In the genomic region with DNA sequence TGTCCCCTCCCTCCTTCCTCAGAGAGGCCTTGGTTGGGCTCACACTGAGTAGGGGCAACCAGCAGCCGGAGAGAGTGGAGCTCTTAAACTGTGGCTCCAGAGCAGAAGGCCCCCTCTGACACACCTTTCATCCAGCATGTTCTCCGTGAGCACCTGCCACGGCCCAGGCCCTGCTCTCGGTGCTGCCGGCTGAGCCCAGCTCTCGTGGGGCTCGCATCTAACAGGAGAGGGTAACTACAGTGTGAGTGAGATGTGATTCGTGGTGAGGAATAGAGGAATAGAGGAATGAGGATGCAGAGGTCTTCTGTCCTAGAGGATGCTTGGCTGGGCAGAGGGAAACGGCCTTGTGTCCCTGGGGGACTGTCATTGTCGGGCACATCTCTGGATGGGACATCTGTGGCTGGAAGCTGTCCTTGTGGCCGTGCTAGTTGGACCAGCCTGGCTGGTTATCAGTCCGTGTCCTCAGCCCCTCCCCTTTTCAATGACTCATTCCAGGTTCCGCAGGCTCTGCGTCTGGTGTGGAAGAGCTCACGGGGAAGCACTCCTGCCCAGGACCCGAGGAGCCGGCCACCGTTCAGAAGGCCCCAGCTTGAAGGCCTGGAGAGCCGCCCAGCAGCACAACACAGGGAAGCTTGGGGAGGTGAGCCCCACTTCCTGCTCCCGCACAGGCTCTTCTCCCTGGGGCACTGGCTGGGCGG, we compare ENCODE assay signal across 11 cellular contexts. TPM values are rescaled to one million over a fixed set of nuclear protein-coding genes. Genes with fewer than 3 reads are reported as not detected.
A peak's percentile ranks its signal among the peaks of the same experiment; 100 is the strongest.
DNase-seq lines count a peak whose midpoint lies in the region; ATAC-seq and TF ChIP-seq lines count a peak whose summit lies in the region.
"Had no signal": no experiment of that assay in that cellular context is flagged by ENCODE, and none has a peak within 500 bp of the region (broad histone marks: within the 10 kb centered on the region; RNA-seq: fewer than 3 reads in every experiment).

No MANE protein-coding gene starts in this region.

- in situ Hi-C loops in T47D (cut with HindIII; ENCODE audit: low pct_unique_long_range_greater_than_20kb, low sequenced_read_pairs) = no loop called here

- intact Hi-C loops in natural killer cell (cut with micrococcal nuclease) = no loop called here

- H3K36me3 ChIP-seq in H7 (replicated peaks; ENCODE audit: control insufficient read depth, insufficient read depth, low read length) = no peaks in the 10 kb centered on the region; the same call in 1 of the 2 replicates
- H3K36me3 ChIP-seq: neural progenitor cell had no signal

- peak; percentile 30 for DNase-seq in AG20443 (ENCODE audit: low spot score)
- DNase-seq in H7 = peak; percentile 68
- DNase-seq in T47D (ENCODE audit: low read depth in 1 of 2, low spot score in 1 of 2) = peak; percentile 68 to 86
- DNase-seq in left lobe of liver (ENCODE audit: low spot score) = peak; percentile 36
- no peak for DNase-seq in natural killer cell
- DNase-seq in NCI-H128 (lab: John Stamatoyannopoulos, UW; ENCODE audit: unreplicated experiment) = no peak
- DNase-seq in NCI-H1105 (lab: John Stamatoyannopoulos, UW) = no peak
- DNase-seq: NCI-H1092 treated with DMSO at 0.1 percent for 48 hours had no signal

- no peaks in the 10 kb centered on the region for H3K27me3 ChIP-seq in H7 (ENCODE audit: control insufficient read depth, insufficient read depth, low read length)
- H3K27me3 ChIP-seq: neural progenitor cell had no signal

- TF ChIP-seq CTCF in natural killer cell (IDR thresholded peaks at IDR 0.05) = no peak

- H3K4me1 Mint-ChIP-seq in natural killer cell = peaks cover 13 to 18% of the 10 kb centered on the region in 2 donors

- no peaks in the 10 kb centered on the region for H3K27me3 Mint-ChIP-seq in natural killer cell (ENCODE audit: low read depth in 2 of 2)
- H3K27me3 Mint-ChIP-seq: activated naive CD4-positive, alpha-beta T cell treated with anti-CD3 and anti-CD28 coated beads, Interleukin-2, amount 50 U/mL, for 24 hours had no signal

- H3K9me3 Mint-ChIP-seq in natural killer cell = no peaks in the 10 kb centered on the region
- H3K9me3 Mint-ChIP-seq: activated naive CD4-positive, alpha-beta T cell treated with anti-CD3 and anti-CD28 coated beads, Interleukin-2, amount 50 U/mL, for 24 hours; neural progenitor cell had no signal

- no peaks in the 10 kb centered on the region for H3K36me3 Mint-ChIP-seq in natural killer cell
- H3K36me3 Mint-ChIP-seq: activated naive CD4-positive, alpha-beta T cell treated with anti-CD3 and anti-CD28 coated beads, Interleukin-2, amount 50 U/mL, for 24 hours had no signal

- H3K27ac Mint-ChIP-seq in natural killer cell = no peak overlapping the region
- H3K27ac Mint-ChIP-seq: activated naive CD4-positive, alpha-beta T cell treated with anti-CD3 and anti-CD28 coated beads, Interleukin-2, amount 50 U/mL, for 24 hours had no signal

- H3K4me3 ChIP-seq in H7 (ENCODE audit: insufficient read depth, low read depth, low read length) = no peak overlapping the region
- H3K4me3 ChIP-seq: neural progenitor cell had no signal

- H3K4me3 Mint-ChIP-seq in natural killer cell = no peak overlapping the region
- H3K4me3 Mint-ChIP-seq: activated naive CD4-positive, alpha-beta T cell treated with anti-CD3 and anti-CD28 coated beads, Interleukin-2, amount 50 U/mL, for 24 hours; neural progenitor cell had no signal

- ATAC-seq in left lobe of liver (no peak), natural killer cell (no peak), HG03571 (IDR thresholded peaks at IDR 0.05; ENCODE audit: unreplicated experiment) (no peak)

RNA-seq across cellular contexts. Expression of a gene that starts 11.9 kb away (rescaled TPM):
- 13.8 and 23.7 TPM in 2 replicates for total RNA-seq in H7 (2014; rRNA removed; shearing (Covaris generic))
- total RNA-seq in left lobe of liver = 4.6 TPM
- total RNA-seq in natural killer cell = 10 to 100 TPM; 29.9 to 47.8 (median 34.9) TPM

RNA-seq across cellular contexts. Expression of a gene that starts 31.1 kb away (rescaled TPM):
- total RNA-seq in H7 (2014; rRNA removed; shearing (Covaris generic)) = 8.4 and 11.3 TPM in 2 replicates
- total RNA-seq in left lobe of liver (2.8 TPM), natural killer cell (10 to 100 TPM; 13.5 to 18.6 (median 15.5) TPM)

Comparison
In these comparisons a context has a peak if more than half of its experiments do, and no peak if none do; other contexts are left out.
1. DNase-seq: peak in AG20443 (single experiment), H7 (single experiment), T47D (2 of 2) and left lobe of liver (single experiment); none in natural killer cell (single experiment), NCI-H128 (single experiment) and NCI-H1105 (single experiment).